ENCODE assay signal across 8 cellular contexts in genomic region chr17:27293359-27293897, GRCh38. TPM values are rescaled to one million over a fixed set of nuclear protein-coding genes. Genes with fewer than 3 reads are reported as not detected.
DNase-seq lines count a peak whose midpoint lies in the region; ATAC-seq and TF ChIP-seq lines count a peak whose summit lies in the region.

No MANE protein-coding gene starts in this region.

- H3K4me2 ChIP-seq in GM23338: peak overlapping the region; percentile 45

- H3K4me3 ChIP-seq in GM23338 (peak overlapping the region; percentile 98; the same call in 1 of the 2 replicates), WERI-Rb-1 (ENCODE audit: low read depth, low read length) (peak overlapping the region; percentile 75; the same call in 1 of the 2 replicates), epithelial cell of esophagus (ENCODE audit: low read length) (peak overlapping the region; percentile 98), psoas muscle (peak overlapping the region; percentile 90)

- peaks cover 12% of the 10 kb centered on the region for H3K27me3 Mint-ChIP-seq in GM23338 (ENCODE audit: insufficient read depth, low read depth, poor library complexity)

- peak overlapping the region; percentile 94 for H3K4me3 Mint-ChIP-seq in GM23338

- peaks cover 16% of the 10 kb centered on the region for H4K20me1 ChIP-seq in GM23338 (replicated peaks; ENCODE audit: insufficient read depth)

- no peaks in the 10 kb centered on the region for H3K9me3 Mint-ChIP-seq in GM23338

- intact Hi-C loops in psoas muscle (cut with DNase I): loop anchor here (5.0 to 10.0 kb wide), 4 partner anchors 46 to 164 kb away; partner anchors contain the start of gene KSR1 (in 1 of the 2)

- H3K36me3 Mint-ChIP-seq in GM23338 (ENCODE audit: low read depth): peaks cover 7% of the 10 kb centered on the region; the same call in 1 of the 3 replicates

- peak overlapping the region; percentile 89 for H2AFZ ChIP-seq in GM23338

- H3K36me3 ChIP-seq in GM23338 (ENCODE audit: insufficient read depth) (no peaks in the 10 kb centered on the region), WERI-Rb-1 (peaks cover 26% of the 10 kb centered on the region), psoas muscle (ENCODE audit: insufficient read depth in 1 of 2, low read depth in 1 of 2) (no peaks in the 10 kb centered on the region)

- peaks cover 43% of the 10 kb centered on the region for H3K79me2 ChIP-seq in GM23338 (replicated peaks; ENCODE audit: insufficient read depth)

- ATAC-seq in GM23338: no peak; the same call in 2 of the 3 replicates
- ATAC-seq in psoas muscle: peak in 1 of 4 donors; percentile 8
- ATAC-seq in HG03280 (IDR thresholded peaks at IDR 0.05; ENCODE audit: unreplicated experiment): no peak

- no peaks in the 10 kb centered on the region for H3F3A ChIP-seq in GM23338 (replicated peaks; ENCODE audit: low read depth)

- H3K27me3 ChIP-seq in GM23338 (ENCODE audit: insufficient read depth) (no peaks in the 10 kb centered on the region), WERI-Rb-1 (ENCODE audit: insufficient read depth, low read depth, severe bottlenecking) (no peaks in the 10 kb centered on the region), psoas muscle (ENCODE audit: insufficient read depth in 3 of 3, low read length in 2 of 3) (no peaks in the 10 kb centered on the region)

- DNase-seq in GM23338 (ENCODE audit: low spot score) (no peak), WERI-Rb-1 (no peak), epithelial cell of esophagus (ENCODE audit: low read depth) (no peak), psoas muscle (peak in 1 of 2 donors; percentile 34), HUDEP-2 (lab: John Stamatoyannopoulos, UW; ENCODE audit: unreplicated experiment in 76 of 76) (no peak), NCI-H2029 treated with DMSO at 0.1 percent for 48 hours (lab: John Stamatoyannopoulos, UW) (no peak), NCI-H2081 (lab: John Stamatoyannopoulos, UW) (no peak)

- H3K4me1 Mint-ChIP-seq in GM23338: peaks cover 24% of the 10 kb centered on the region

- H3K27ac ChIP-seq in GM23338 (ENCODE audit: low read depth): peak overlapping the region; percentile 98
- H3K27ac ChIP-seq in WERI-Rb-1: peak overlapping the region; percentile 98
- H3K27ac ChIP-seq in psoas muscle: peak overlapping the region; percentile 96

- H3K4me1 ChIP-seq in GM23338 (ENCODE audit: insufficient read depth): peaks cover 14% of the 10 kb centered on the region; the same call in 1 of the 2 replicates
- H3K4me1 ChIP-seq in psoas muscle: peaks cover 29% of the 10 kb centered on the region

- peak overlapping the region; percentile 95 for H3K27ac Mint-ChIP-seq in GM23338

- H3K9me3 ChIP-seq in WERI-Rb-1 (ENCODE audit: severe bottlenecking) (no peaks in the 10 kb centered on the region), psoas muscle (no peaks in the 10 kb centered on the region)

- H3K9me2 ChIP-seq in GM23338 (ENCODE audit: insufficient read depth): no peaks in the 10 kb centered on the region

- 87 to 91% (median 87%) methylated on average over 15 of the region's 15 CpGs for WGBS in psoas muscle, 3 donors

- TF ChIP-seq CTCF in GM23338 (conservative IDR thresholded peaks at IDR 0.05; ENCODE audit: low read depth in 2 of 2) (no peak), WERI-Rb-1 (IDR thresholded peaks at IDR 0.05; ENCODE audit: low read depth, low read length) (no peak), epithelial cell of esophagus (IDR thresholded peaks at IDR 0.05; ENCODE audit: insufficient read depth, low read depth, low read length, missing control alignments) (no peak), psoas muscle (IDR thresholded peaks at IDR 0.05) (no peak)

TF ChIP-seq in GM23338, 12 proteins besides CTCF, POLR2A, EP300 and RAD21 (continues in another document):
- TF ChIP-seq REST (IDR thresholded peaks at IDR 0.05; ENCODE audit: unreplicated experiment) (no peak), NANOG (IDR thresholded peaks at IDR 0.05; ENCODE audit: borderline replicate concordance) (no peak), ZNF114 (CRISPR knock-in tag; IDR thresholded peaks at IDR 0.05) (no peak), EZH2 (IDR thresholded peaks at IDR 0.05; ENCODE audit: low read depth, unreplicated experiment) (no peak), POLR2AphosphoS5 (IDR thresholded peaks at IDR 0.05; ENCODE audit: low read depth) (no peak), STAT1 (IDR thresholded peaks at IDR 0.05; ENCODE audit: unreplicated experiment) (no peak), ETS1 (IDR thresholded peaks at IDR 0.05) (no peak), CREB1 (CRISPR knock-in tag; IDR thresholded peaks at IDR 0.05; ENCODE audit: low read depth) (no peak), EZH2phosphoT487 (IDR thresholded peaks at IDR 0.05; ENCODE audit: unreplicated experiment) (no peak), JUNB (IDR thresholded peaks at IDR 0.05; ENCODE audit: unreplicated experiment) (no peak), ZNF331 (CRISPR knock-in tag; IDR thresholded peaks at IDR 0.05; ENCODE audit: low read depth) (no peak)

RNA-seq across cellular contexts. Expression of gene WSB1, which starts 0.5 kb away (rescaled TPM):
- 99.7 and 108 TPM in 2 replicates for total RNA-seq in GM23338 (2014; rRNA removed; shearing (Covaris generic))
- 86.3 and 101 TPM in 2 replicates for polyA plus RNA-seq in GM23338 (2016; fragmentation: Nextera tagmentation; extraction: Ambion mirVana)
- total RNA-seq in psoas muscle: 10 to 100 TPM; 35.3 to 42.8 (median 39.5) TPM
- polyA plus RNA-seq in psoas muscle: 10 to 100 TPM; 32.4 to 53.6 (median 45.4) TPM
